In genomic region chr12:9253464-9253863, GRCh38 we compare ENCODE assay signal across 23 cellular contexts. TPM values are rescaled to one million over a fixed set of nuclear protein-coding genes. Genes with fewer than 3 reads are reported as not detected.
"Had no signal": no experiment of that assay in that cellular context is flagged by ENCODE, and none has a peak within 500 bp of the region (broad histone marks: within the 10 kb centered on the region; RNA-seq: fewer than 3 reads in every experiment).

No MANE protein-coding gene starts in this region.

- H3K27ac ChIP-seq: coronary artery, gastrocnemius medialis, heart right ventricle, right atrium auricular region, stomach, thoracic aorta, transverse colon had no signal

- H3K36me3 ChIP-seq: gastrocnemius medialis, heart right ventricle, right atrium auricular region, stomach, thoracic aorta, transverse colon had no signal

- DNase-seq: effector CD4-positive, alpha-beta T cell; gastrocnemius medialis; heart right ventricle; hypothalamus; kidney glomerular epithelial cell; mammary epithelial cell; mucosa of descending colon; naive thymus-derived CD8-positive, alpha-beta T cell; small intestine; stimulated activated CD4-positive, alpha-beta T cell treated with anti-CD3 and anti-CD28 coated beads, Interleukin-12 subunit alpha, Interleukin-12 subunit beta, amount 100 ng/mL, for 4 hours; stimulated activated naive CD4-positive, alpha-beta T cell; stomach; substantia nigra; transverse colon had no signal

- H3K4me3 ChIP-seq: coronary artery, gastrocnemius medialis, heart right ventricle, mucosa of descending colon, right atrium auricular region, stomach, thoracic aorta, transverse colon had no signal

- H3K9me3 ChIP-seq: gastrocnemius medialis, mucosa of descending colon, right atrium auricular region, stomach, thoracic aorta, transverse colon had no signal

- ATAC-seq: esophagus mucosa; gastrocnemius medialis; heart right ventricle; left lobe of liver; mucosa of descending colon; naive thymus-derived CD8-positive, alpha-beta T cell had no signal

- H3K27me3 ChIP-seq: gastrocnemius medialis, heart right ventricle, right atrium auricular region, stomach, transverse colon had no signal

- H3K4me1 ChIP-seq: gastrocnemius medialis, heart right ventricle, right atrium auricular region, stomach, transverse colon had no signal

- H3K4me3 Mint-ChIP-seq: naive thymus-derived CD8-positive, alpha-beta T cell had no signal

- H3K4me1 Mint-ChIP-seq: naive thymus-derived CD8-positive, alpha-beta T cell had no signal

RNA-seq across cellular contexts. Expression of gene PZP, which starts 45.3 kb away (rescaled TPM):
- total RNA-seq: esophagus mucosa; fibroblast of lung; lower leg skin; mammary epithelial cell; naive thymus-derived CD8-positive, alpha-beta T cell; osteocyte; right atrium auricular region; stomach; thoracic aorta; transverse colon had no signal
- polyA plus RNA-seq: fibroblast of lung, mammary epithelial cell, neural cell had no signal
